ENCODE assay signal across 16 cellular contexts in the genomic region with DNA sequence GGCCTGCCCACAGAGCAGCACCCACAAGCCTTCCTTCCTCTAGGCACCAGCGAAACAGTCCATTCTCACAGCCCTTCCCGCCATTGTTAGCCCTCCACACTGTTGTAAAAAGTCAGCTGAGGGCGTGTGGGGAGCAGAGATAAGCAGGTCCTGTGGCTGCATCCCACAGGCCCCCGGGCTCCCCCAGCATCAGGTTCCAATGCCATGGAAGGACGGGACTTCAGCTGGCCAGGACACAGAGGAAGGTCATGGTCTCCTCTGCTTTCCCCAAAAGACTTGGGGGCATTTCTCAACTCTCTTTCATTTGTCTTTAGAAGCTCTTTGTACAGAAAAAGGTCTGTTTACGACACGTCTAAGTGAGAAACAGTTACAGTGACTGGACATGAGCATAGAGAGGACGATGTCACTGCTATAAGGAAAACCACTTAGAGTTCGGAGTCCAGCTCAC.
DNase-seq lines count a peak whose midpoint lies in the region; ATAC-seq and TF ChIP-seq lines count a peak whose summit lies in the region.
"Had no signal": no experiment of that assay in that cellular context is flagged by ENCODE, and none has a peak within 500 bp of the region (broad histone marks: within the 10 kb centered on the region; RNA-seq: fewer than 3 reads in every experiment).

No MANE protein-coding gene starts in this region.

- POLR2A ChIA-PET in HEK293 (lab: Yijun Ruan, JAX), result no interaction called here

- H3K4me1 ChIP-seq in HEK293 (ENCODE audit: control insufficient read depth, insufficient read depth, low read length) (peaks cover 7% of the 10 kb centered on the region), psoas muscle (peaks cover 23% of the 10 kb centered on the region), Peyer's patch (no peaks in the 10 kb centered on the region)
- H3K4me1 ChIP-seq: HAP-1 had no signal

- intact Hi-C loops in psoas muscle (cut with DNase I), result loop anchor here in 1 of 2 donors (10.0 kb wide), 1 partner anchor 126 kb away; a partner anchor contains a TSS

- DNase-seq in OCI-M1 (lab: John Stamatoyannopoulos, UW), result peak; percentile 70
- DNase-seq in erythroblast (lab: John Stamatoyannopoulos, UW), result peak; percentile 17 to 44
- DNase-seq in psoas muscle, result no peak
- DNase-seq in COLO668 (lab: John Stamatoyannopoulos, UW; ENCODE audit: unreplicated experiment), result no peak
- DNase-seq in Peyer's patch, result no peak
- no peak for DNase-seq in HuH-7 (ENCODE audit: low spot score)
- DNase-seq: CD8-positive, alpha-beta T cell; DMS 273 treated with DMSO at 0.1 percent for 48 hours; DND-41; EL; GM23248; IMR-90 had no signal

- WGBS in psoas muscle, 3 donors, result 87 to 92% (median 91%) methylated on average over 9 of the region's 9 CpGs

- CTCF ChIA-PET in HEK293 (lab: Yijun Ruan, JAX), result no interaction called here

- TF ChIP-seq POLR2A in erythroblast (IDR thresholded peaks at IDR 0.05; ENCODE audit: low read length) (no peak), Peyer's patch (IDR thresholded peaks at IDR 0.05) (no peak)

- H3K27me3 ChIP-seq in psoas muscle (ENCODE audit: insufficient read depth in 3 of 3, low read length in 2 of 3), result no peaks in the 10 kb centered on the region
- H3K27me3 ChIP-seq in Peyer's patch, result no peaks in the 10 kb centered on the region
- H3K27me3 ChIP-seq: BLaER1 treated with 17β-estradiol and CSF1 and Interleukin-3, amounts not matched to agents 10 nM and 100 nM had no signal

- H3K27ac ChIP-seq in HEK293 (ENCODE audit: extremely low read depth, low read depth, low read length) (no peak overlapping the region), psoas muscle (peak overlapping the region; percentile 27), Peyer's patch (no peak overlapping the region)
- H3K27ac ChIP-seq: GM23248 had no signal

- no peaks in the 10 kb centered on the region for H3K9me3 ChIP-seq in HEK293 (ENCODE audit: control insufficient read depth, insufficient read depth, low read depth, low read length)
- H3K9me3 ChIP-seq in psoas muscle, result no peaks in the 10 kb centered on the region
- H3K9me3 ChIP-seq in Peyer's patch, result no peaks in the 10 kb centered on the region
- H3K9me3 ChIP-seq: BLaER1 treated with 17β-estradiol and CSF1 and Interleukin-3, amounts not matched to agents 10 nM and 100 nM; HAP-1 had no signal

- no peaks in the 10 kb centered on the region for H3K36me3 ChIP-seq in HEK293 (ENCODE audit: control insufficient read depth in 2 of 2, insufficient read depth in 1 of 2, low read length in 2 of 2)
- H3K36me3 ChIP-seq in psoas muscle (ENCODE audit: insufficient read depth in 1 of 2, low read depth in 1 of 2), result peaks cover 0 to 39% of the 10 kb centered on the region in 2 donors
- H3K36me3 ChIP-seq in Peyer's patch, result peaks cover 0 to 14% (median 0%) of the 10 kb centered on the region in 3 donors
- H3K36me3 ChIP-seq: BLaER1 treated with 17β-estradiol and CSF1 and Interleukin-3, amounts not matched to agents 10 nM and 100 nM; HAP-1 had no signal

- H3K4me3 ChIP-seq in HEK293 (ENCODE audit: low read depth, low read length) (no peak overlapping the region), psoas muscle (no peak overlapping the region), Peyer's patch (no peak overlapping the region)
- H3K4me3 ChIP-seq: BLaER1 treated with 17β-estradiol and CSF1 and Interleukin-3, amounts not matched to agents 10 nM and 100 nM; GM12878; GM23248; HAP-1 had no signal

- no peak for TF ChIP-seq CTCF in HEK293 (tag by site-specific recombination; IDR thresholded peaks at IDR 0.05)
- no peak for TF ChIP-seq CTCF in psoas muscle (IDR thresholded peaks at IDR 0.05)
- TF ChIP-seq CTCF in Peyer's patch (IDR thresholded peaks at IDR 0.05), result no peak

- ATAC-seq in psoas muscle, result no peak
- ATAC-seq: CD8-positive, alpha-beta T cell; GM12878 had no signal

TF ChIP-seq in HEK293, 187 proteins besides CTCF, POLR2A, EP300 and RAD21:
- no peak for TF ChIP-seq ZNF658 (tag by site-specific recombination; IDR thresholded peaks at IDR 0.05)
- no peak for TF ChIP-seq BCL11A (tag by site-specific recombination; IDR thresholded peaks at IDR 0.05; ENCODE audit: low read depth)
- 0 out of 2 replicates have a peak, but pooled peaks have one; percentile 36 for TF ChIP-seq EGR2 (tag by site-specific recombination; IDR thresholded peaks at IDR 0.05; ENCODE audit: low read depth)
- TF ChIP-seq PRDM1 (tag by site-specific recombination; IDR thresholded peaks at IDR 0.05), result no peak
TF ChIP-seq in HEK293: peak in this region for 1.

Comparison
In these comparisons a context has a peak if more than half of its experiments do, and no peak if none do; other contexts are left out.
1. DNase-seq: peak in OCI-M1 (single experiment) and erythroblast (2 of 2); none in psoas muscle (0 of 2), COLO668 (single experiment), Peyer's patch (0 of 3) and HuH-7 (single experiment).